Comparison of ENCODE assay signal across 20 cellular contexts in genomic region chr1:38541223-38541622, GRCh38.
DNase-seq lines count a peak whose midpoint lies in the region; ATAC-seq, FAIRE-seq and TF ChIP-seq lines count a peak whose summit lies in the region.
"Had no signal": no experiment of that assay in that cellular context is flagged by ENCODE, and none has a peak within 500 bp of the region (broad histone marks: within the 10 kb centered on the region; RNA-seq: fewer than 3 reads in every experiment).

No MANE protein-coding gene starts in this region.

- FAIRE-seq in H54 (lab: Jason Lieb, UNC) = no peak
- FAIRE-seq: G401.6, GM19239 had no signal

- H3K27me3 ChIP-seq in upper lobe of left lung = no peaks in the 10 kb centered on the region

- no peak overlapping the region for H3K4me3 Mint-ChIP-seq in T-helper 17 cell
- no peak overlapping the region for H3K4me3 Mint-ChIP-seq in T-helper 2 cell treated with Interferon-gamma antibody and Interleukin-4, amounts not matched to agents 5 μg/mL and 100 μg/mL, for 36 hours
- H3K4me3 Mint-ChIP-seq: CD14-positive monocyte, H9 had no signal

- TF ChIP-seq EP300 in upper lobe of left lung (IDR thresholded peaks at IDR 0.05) = no peak

- H3K36me3 ChIP-seq in upper lobe of left lung = no peaks in the 10 kb centered on the region

- no peak overlapping the region for H3K4me3 ChIP-seq in fibroblast of pulmonary artery (replicated peaks; ENCODE audit: low read depth, low read length)
- H3K4me3 ChIP-seq in upper lobe of left lung = no peak overlapping the region

- H3K4me1 ChIP-seq in upper lobe of left lung = no peaks in the 10 kb centered on the region

- H3K27me3 Mint-ChIP-seq in T-helper 17 cell = peaks cover 35% of the 10 kb centered on the region
- peaks cover 30% of the 10 kb centered on the region for H3K27me3 Mint-ChIP-seq in T-helper 2 cell treated with Interferon-gamma antibody and Interleukin-4, amounts not matched to agents 5 μg/mL and 100 μg/mL, for 36 hours (ENCODE audit: low read depth)

- ATAC-seq in T-helper 17 cell (no peak), GM21619 (IDR thresholded peaks at IDR 0.05; ENCODE audit: unreplicated experiment) (no peak), upper lobe of left lung (ENCODE audit: low FRiP score in 2 of 2) (no peak)

- H3K36me3 Mint-ChIP-seq in T-helper 17 cell (ENCODE audit: low read depth) = no peaks in the 10 kb centered on the region
- no peaks in the 10 kb centered on the region for H3K36me3 Mint-ChIP-seq in T-helper 2 cell treated with Interferon-gamma antibody and Interleukin-4, amounts not matched to agents 5 μg/mL and 100 μg/mL, for 36 hours (ENCODE audit: low read depth)
- H3K36me3 Mint-ChIP-seq: CD14-positive monocyte had no signal

- H3K9me3 Mint-ChIP-seq in T-helper 2 cell treated with Interferon-gamma antibody and Interleukin-4, amounts not matched to agents 5 μg/mL and 100 μg/mL, for 36 hours = no peaks in the 10 kb centered on the region
- H3K9me3 Mint-ChIP-seq: H9 had no signal

- peak overlapping the region; percentile 37 for H3K27ac Mint-ChIP-seq in T-helper 17 cell
- no peak overlapping the region for H3K27ac Mint-ChIP-seq in T-helper 2 cell treated with Interferon-gamma antibody and Interleukin-4, amounts not matched to agents 5 μg/mL and 100 μg/mL, for 36 hours
- H3K27ac Mint-ChIP-seq: CD14-positive monocyte, H9 had no signal

- no peak for TF ChIP-seq CTCF in fibroblast of pulmonary artery (IDR thresholded peaks at IDR 0.05; ENCODE audit: low read length, missing control alignments)
- TF ChIP-seq CTCF in upper lobe of left lung (IDR thresholded peaks at IDR 0.05) = no peak

- H3K9me3 ChIP-seq in T-helper 17 cell (ENCODE audit: control insufficient read depth, low read length, poor library complexity, severe bottlenecking) = no peaks in the 10 kb centered on the region
- no peaks in the 10 kb centered on the region for H3K9me3 ChIP-seq in upper lobe of left lung

- no peak for TF ChIP-seq POLR2A in H54 (IDR thresholded peaks at IDR 0.05; ENCODE audit: low read depth, low read length)
- TF ChIP-seq POLR2A in upper lobe of left lung (IDR thresholded peaks at IDR 0.05) = no peak

- peaks cover 2% of the 10 kb centered on the region for H3K4me1 Mint-ChIP-seq in T-helper 17 cell
- H3K4me1 Mint-ChIP-seq in T-helper 2 cell treated with Interferon-gamma antibody and Interleukin-4, amounts not matched to agents 5 μg/mL and 100 μg/mL, for 36 hours (ENCODE audit: low read depth) = no peaks in the 10 kb centered on the region
- H3K4me1 Mint-ChIP-seq: CD14-positive monocyte had no signal

- DNase-seq in NCI-H2171 treated with DMSO at 0.1 percent for 48 hours (lab: John Stamatoyannopoulos, UW) = peak; percentile 10
- no peak for DNase-seq in NCI-H2171 (lab: John Stamatoyannopoulos, UW)
- no peak for DNase-seq in T-helper 17 cell
- DNase-seq in fibroblast of pulmonary artery (ENCODE audit: low read depth) = peak; percentile 1
- DNase-seq in T-helper 2 cell treated with Interferon-gamma antibody and Interleukin-4, amounts not matched to agents 5 μg/mL and 100 μg/mL, for 36 hours (ENCODE audit: low spot score) = no peak
- DNase-seq in H54 (ENCODE audit: insufficient read length, low spot score) = no peak
- no peak for DNase-seq in upper lobe of left lung
- DNase-seq: COR-L47; H9; NCI-H1436; NCI-H2081; NCI-H345; NCI-H526 treated with DMSO at 0.1 percent for 48 hours; NK-92 treated with Interleukin-12 subunit alpha and Interleukin-12 subunit beta, amount 100 ng/mL, for 24 hours; OCI-M1 had no signal

- no peak overlapping the region for H3K27ac ChIP-seq in upper lobe of left lung
- H3K27ac ChIP-seq: 22Rv1 had no signal

- 72 to 80% methylated on average over 4 of the region's 4 CpGs for WGBS in upper lobe of left lung, 2 donors

Comparison
In these comparisons a context has a peak if more than half of its experiments do, and no peak if none do; other contexts are left out.
1. DNase-seq: peak in NCI-H2171 treated with DMSO at 0.1 percent for 48 hours (single experiment) and fibroblast of pulmonary artery (single experiment); none in NCI-H2171 (single experiment), T-helper 17 cell (0 of 3), T-helper 2 cell treated with Interferon-gamma antibody and Interleukin-4, amounts not matched to agents 5 μg/mL and 100 μg/mL, for 36 hours (single experiment), H54 (single experiment) and upper lobe of left lung (0 of 2).